15 cellular contexts compared by ENCODE assay signal in the genomic region with DNA sequence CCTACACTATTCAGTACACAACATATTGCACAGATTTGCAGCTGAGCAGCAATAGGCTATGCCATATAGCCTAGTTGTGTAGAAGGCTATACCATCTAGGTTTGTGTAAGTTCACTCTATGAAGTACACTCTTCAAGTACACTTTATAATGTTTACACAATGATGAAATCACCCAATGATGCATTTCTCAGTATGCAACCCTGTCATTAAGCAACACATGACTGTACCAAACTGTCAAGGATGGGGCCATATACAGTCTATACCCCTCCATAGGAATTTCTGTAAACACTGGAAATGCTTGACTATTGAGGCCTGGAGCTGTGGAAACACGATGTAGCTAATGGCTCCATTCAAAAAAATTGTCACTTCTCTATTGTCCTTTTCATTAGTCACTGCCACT.
DNase-seq lines count a peak whose midpoint lies in the region; ATAC-seq and TF ChIP-seq lines count a peak whose summit lies in the region.
"Had no signal": no experiment of that assay in that cellular context is flagged by ENCODE, and none has a peak within 500 bp of the region (broad histone marks: within the 10 kb centered on the region; RNA-seq: fewer than 3 reads in every experiment).

No MANE protein-coding gene starts in this region.

- H3K27ac Mint-ChIP-seq in type B pancreatic cell = no peak overlapping the region
- H3K27ac Mint-ChIP-seq: H9, nephron had no signal

- DNase-seq in AG10803 (ENCODE audit: low read depth) = peak; percentile 11
- peak in 1 of 2 experiments; percentile 68 for DNase-seq in PC-9
- DNase-seq in fibroblast of the conjunctiva (ENCODE audit: low read depth) = peak; percentile 0
- DNase-seq in 8988T = no peak
- no peak for DNase-seq in stimulated activated CD4-positive, alpha-beta T cell treated with anti-CD3 and anti-CD28 coated beads, Interleukin-2, amount 100 ng/mL, for 48 hours
- DNase-seq in type B pancreatic cell (ENCODE audit: extremely low spot score, unreplicated experiment) = no peak
- DNase-seq: H9, hypothalamus, NCI-H1436, stomach had no signal

- H3K36me3 Mint-ChIP-seq in type B pancreatic cell = no peaks in the 10 kb centered on the region

- no peak for ATAC-seq in GM18909 (IDR thresholded peaks at IDR 0.05; ENCODE audit: poor library complexity, unreplicated experiment)
- ATAC-seq: sciatic nerve had no signal

- H3K4me1 ChIP-seq in HEK293 (ENCODE audit: control insufficient read depth, insufficient read depth, low read length) = no peaks in the 10 kb centered on the region
- H3K4me1 ChIP-seq in PC-9 (replicated peaks; ENCODE audit: insufficient read depth) = peaks cover 20% of the 10 kb centered on the region
- H3K4me1 ChIP-seq: stomach had no signal

- H3K4me3 ChIP-seq in AG10803 (ENCODE audit: low read length) (no peak overlapping the region), HEK293 (ENCODE audit: low read depth, low read length) (no peak overlapping the region), PC-9 (no peak overlapping the region)
- H3K4me3 ChIP-seq: stomach had no signal

- H4K20me1 ChIP-seq in PC-9 (ENCODE audit: insufficient read depth) = no peaks in the 10 kb centered on the region

- no peaks in the 10 kb centered on the region for H3K9me2 ChIP-seq in PC-9 (ENCODE audit: insufficient read depth)

- H3K4me2 ChIP-seq in PC-9 = peak overlapping the region; percentile 14; the same call in 1 of the 2 replicates

- H3K4me1 Mint-ChIP-seq in type B pancreatic cell (ENCODE audit: unreplicated experiment) = peaks cover 4% of the 10 kb centered on the region
- H3K4me1 Mint-ChIP-seq: nephron had no signal

- H3K9me3 Mint-ChIP-seq in type B pancreatic cell = no peaks in the 10 kb centered on the region
- H3K9me3 Mint-ChIP-seq: H9, nephron had no signal

- BruUV-seq in PC-9 (replicated peaks; lab: Mats Ljungman, UMichigan) = no TSS peak

- no peaks in the 10 kb centered on the region for H3K9me3 ChIP-seq in HEK293 (ENCODE audit: control insufficient read depth, insufficient read depth, low read depth, low read length)
- no peaks in the 10 kb centered on the region for H3K9me3 ChIP-seq in PC-9 (ENCODE audit: insufficient read depth, low read depth)
- H3K9me3 ChIP-seq: stomach had no signal

- H3K27me3 Mint-ChIP-seq in type B pancreatic cell = peaks cover 47% of the 10 kb centered on the region

- H3K27me3 ChIP-seq in PC-9 (ENCODE audit: insufficient read depth, low read depth) = no peaks in the 10 kb centered on the region
- H3K27me3 ChIP-seq: stomach had no signal

- no peak overlapping the region for H2AFZ ChIP-seq in PC-9

- POLR2A ChIA-PET in HEK293 (lab: Yijun Ruan, JAX) (no interaction called here), PC-9 (lab: Charles Lee; ENCODE audit: unreplicated experiment) (no interaction called here)

- peaks cover 9% of the 10 kb centered on the region for H3F3A ChIP-seq in PC-9 (ENCODE audit: insufficient read depth, low read depth)

- H3K79me2 ChIP-seq in PC-9 (ENCODE audit: low read depth) = no peaks in the 10 kb centered on the region

- H3K4me3 Mint-ChIP-seq in type B pancreatic cell = no peak overlapping the region
- H3K4me3 Mint-ChIP-seq: H9, nephron had no signal

- H3K27ac ChIP-seq in HEK293 (ENCODE audit: extremely low read depth, low read depth, low read length) (no peak overlapping the region), PC-9 (0 out of 2 replicates have a peak overlapping the region, but pooled peaks have one; percentile 2)
- H3K27ac ChIP-seq: C4-2B, stomach had no signal

- H3K36me3 ChIP-seq in HEK293 (ENCODE audit: control insufficient read depth in 2 of 2, insufficient read depth in 1 of 2, low read length in 2 of 2) (no peaks in the 10 kb centered on the region), PC-9 (ENCODE audit: low read depth) (no peaks in the 10 kb centered on the region)
- H3K36me3 ChIP-seq: stomach had no signal

- TF ChIP-seq CTCF in AG10803 (conservative IDR thresholded peaks at IDR 0.05; ENCODE audit: low read length) = no peak
- no peak for TF ChIP-seq CTCF in HEK293 (tag by site-specific recombination; IDR thresholded peaks at IDR 0.05)
- no peak for TF ChIP-seq CTCF in PC-9 (conservative IDR thresholded peaks at IDR 0.05)
- TF ChIP-seq CTCF in type B pancreatic cell (conservative IDR thresholded peaks at IDR 0.05) = no peak

- CTCF ChIA-PET in HEK293 (lab: Yijun Ruan, JAX) = no interaction called here
- CTCF ChIA-PET in PC-9 (lab: Charles Lee) = no interaction called here

- intact Hi-C loops in PC-9 (cut with micrococcal nuclease; ENCODE audit: unreplicated experiment) = no loop called here

TF ChIP-seq in HEK293, 187 proteins besides CTCF, POLR2A, EP300 and RAD21 (continues in another document):
- TF ChIP-seq, protein P1, sequence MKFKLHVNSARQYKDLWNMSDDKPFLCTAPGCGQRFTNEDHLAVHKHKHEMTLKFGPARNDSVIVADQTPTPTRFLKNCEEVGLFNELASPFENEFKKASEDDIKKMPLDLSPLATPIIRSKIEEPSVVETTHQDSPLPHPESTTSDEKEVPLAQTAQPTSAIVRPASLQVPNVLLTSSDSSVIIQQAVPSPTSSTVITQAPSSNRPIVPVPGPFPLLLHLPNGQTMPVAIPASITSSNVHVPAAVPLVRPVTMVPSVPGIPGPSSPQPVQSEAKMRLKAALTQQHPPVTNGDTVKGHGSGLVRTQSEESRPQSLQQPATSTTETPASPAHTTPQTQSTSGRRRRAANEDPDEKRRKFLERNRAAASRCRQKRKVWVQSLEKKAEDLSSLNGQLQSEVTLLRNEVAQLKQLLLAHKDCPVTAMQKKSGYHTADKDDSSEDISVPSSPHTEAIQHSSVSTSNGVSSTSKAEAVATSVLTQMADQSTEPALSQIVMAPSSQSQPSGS (tag by site-specific recombination; IDR thresholded peaks at IDR 0.05; ENCODE audit: low read depth) = 0 out of 2 replicates have a peak, but pooled peaks have one; percentile 17
- TF ChIP-seq ZNF280D (tag by site-specific recombination; IDR thresholded peaks at IDR 0.05) (no peak), ZNF175 (tag by site-specific recombination; IDR thresholded peaks at IDR 0.05) (no peak), PATZ1 (tag by site-specific recombination; IDR thresholded peaks at IDR 0.05) (peak; percentile 56), ZNF843 (tag by site-specific recombination; IDR thresholded peaks at IDR 0.05) (no peak), SCRT2 (tag by site-specific recombination; IDR thresholded peaks at IDR 0.05) (peak; percentile 51; the same call in 1 of the 2 replicates), ZNF555 (tag by site-specific recombination; conservative IDR thresholded peaks at IDR 0.05) (no peak), ZBTB21 (tag by site-specific recombination; IDR thresholded peaks at IDR 0.05) (peak; percentile 64), ZNF248 (tag by site-specific recombination; IDR thresholded peaks at IDR 0.05) (peak; percentile 76; the same call in 1 of the 2 replicates), ZBTB20 (tag by site-specific recombination; IDR thresholded peaks at IDR 0.05) (peak; percentile 37; the same call in 1 of the 2 replicates), ZNF639 (tag by site-specific recombination; IDR thresholded peaks at IDR 0.05) (0 out of 2 replicates have a peak, but pooled peaks have one; percentile 38), YY1 (tag by site-specific recombination; IDR thresholded peaks at IDR 0.05) (no peak), KLF10 (tag by site-specific recombination; IDR thresholded peaks at IDR 0.05) (no peak)

Comparison
In these comparisons a context has a peak if more than half of its experiments do, and no peak if none do; other contexts are left out.
1. DNase-seq: peak in AG10803 (single experiment) and fibroblast of the conjunctiva (single experiment); none in 8988T (single experiment), stimulated activated CD4-positive, alpha-beta T cell treated with anti-CD3 and anti-CD28 coated beads, Interleukin-2, amount 100 ng/mL, for 48 hours (0 of 2) and type B pancreatic cell (single experiment).